17 cellular contexts compared by ENCODE assay signal in genomic region chr22:44818727-44819126, GRCh38.
A peak's percentile ranks its signal among the peaks of the same experiment; 100 is the strongest.
DNase-seq lines count a peak whose midpoint lies in the region; ATAC-seq and TF ChIP-seq lines count a peak whose summit lies in the region.
"Had no signal": no experiment of that assay in that cellular context is flagged by ENCODE, and none has a peak within 500 bp of the region (broad histone marks: within the 10 kb centered on the region; RNA-seq: fewer than 3 reads in every experiment).

No MANE protein-coding gene starts in this region.

- no peaks in the 10 kb centered on the region for H3K36me3 ChIP-seq in right atrium auricular region
- H3K36me3 ChIP-seq: BE2C had no signal

- H3K27ac ChIP-seq in right atrium auricular region: no peak overlapping the region
- H3K27ac ChIP-seq: GM23248 had no signal

- no peaks in the 10 kb centered on the region for H3K27me3 ChIP-seq in right atrium auricular region
- H3K27me3 ChIP-seq: BE2C had no signal

- intact Hi-C loops in left cardiac atrium (cut with DNase I): loop anchor here (5.0 to 10.0 kb wide), 2 partner anchors 276 to 279 kb away; no protein-coding TSS in a partner anchor

- H3K27ac Mint-ChIP-seq in WTC11 (no peak overlapping the region), neural crest cell (ENCODE audit: unreplicated experiment) (peak overlapping the region; percentile 43)
- H3K27ac Mint-ChIP-seq: CD4-positive, alpha-beta T cell had no signal

- H3K9me3 Mint-ChIP-seq in WTC11 (peaks cover under 1% of the 10 kb centered on the region), neural crest cell (peaks cover under 1% of the 10 kb centered on the region)
- H3K9me3 Mint-ChIP-seq: CD4-positive, alpha-beta T cell had no signal

- peaks cover 23% of the 10 kb centered on the region for H3K4me1 Mint-ChIP-seq in WTC11
- H3K4me1 Mint-ChIP-seq in neural crest cell: no peaks in the 10 kb centered on the region

- POLR2A ChIA-PET in WTC11 (lab: Charles Lee): no interaction called here

- H3K36me3 Mint-ChIP-seq in WTC11 (peaks cover 15% of the 10 kb centered on the region), neural crest cell (ENCODE audit: low read depth) (no peaks in the 10 kb centered on the region)

- H3K27me3 Mint-ChIP-seq in WTC11 (ENCODE audit: low read depth): no peaks in the 10 kb centered on the region
- peaks cover 2% of the 10 kb centered on the region for H3K27me3 Mint-ChIP-seq in neural crest cell (ENCODE audit: low read depth)

- no peaks in the 10 kb centered on the region for H3K9me3 ChIP-seq in right atrium auricular region
- H3K9me3 ChIP-seq: BE2C, Caco-2, HAP-1 had no signal

- peaks cover 0 to 4% of the 10 kb centered on the region in 2 donors for H3K4me1 ChIP-seq in right atrium auricular region
- H3K4me1 ChIP-seq: BE2C, Caco-2 had no signal

- H3K4me3 Mint-ChIP-seq in WTC11 (no peak overlapping the region), neural crest cell (no peak overlapping the region)
- H3K4me3 Mint-ChIP-seq: CD4-positive, alpha-beta T cell had no signal

- no peak overlapping the region for H3K4me3 ChIP-seq in right atrium auricular region
- H3K4me3 ChIP-seq: GM23248, HAP-1 had no signal

- no peak for TF ChIP-seq CTCF in right atrium auricular region (IDR thresholded peaks at IDR 0.05)
- no peak for TF ChIP-seq CTCF in WTC11 (IDR thresholded peaks at IDR 0.05)
- TF ChIP-seq CTCF in neural crest cell (conservative IDR thresholded peaks at IDR 0.05): no peak

- ATAC-seq in left cardiac atrium: no peak
- no peak for ATAC-seq in WTC11
- no peak for ATAC-seq in HG02610 (IDR thresholded peaks at IDR 0.05; ENCODE audit: unreplicated experiment)

- CTCF ChIA-PET in WTC11 (lab: Charles Lee): interaction anchor here (1.3 kb wide), 1 partner anchor 264 kb away, joined by 5 read pairs; no protein-coding TSS in a partner anchor

- DNase-seq in left cardiac atrium (peak; percentile 4), right atrium auricular region (ENCODE audit: low spot score) (no peak), WTC11 (ENCODE audit: low spot score) (no peak), neural crest cell (ENCODE audit: low read depth, low spot score) (no peak), A172 (ENCODE audit: low spot score) (no peak), NCI-H82 treated with DMSO at 0.1 percent for 48 hours (lab: John Stamatoyannopoulos, UW; ENCODE audit: unreplicated experiment) (no peak)
- DNase-seq: ACHN; BE2C; C1 segment of cervical spinal cord; Caco-2; CD4-positive, alpha-beta T cell; DMS153; DMS79; GDM1; GM23248 had no signal

TF ChIP-seq in WTC11, 78 proteins besides CTCF, POLR2A, EP300 and RAD21:
- TF ChIP-seq ZNF281 (CRISPR knock-in tag; IDR thresholded peaks at IDR 0.05) (no peak), ZNF121 (CRISPR knock-in tag; IDR thresholded peaks at IDR 0.05) (peak; percentile 55; the same call in 1 of the 2 replicates)
